7 cellular contexts compared by ENCODE assay signal in the genomic region with DNA sequence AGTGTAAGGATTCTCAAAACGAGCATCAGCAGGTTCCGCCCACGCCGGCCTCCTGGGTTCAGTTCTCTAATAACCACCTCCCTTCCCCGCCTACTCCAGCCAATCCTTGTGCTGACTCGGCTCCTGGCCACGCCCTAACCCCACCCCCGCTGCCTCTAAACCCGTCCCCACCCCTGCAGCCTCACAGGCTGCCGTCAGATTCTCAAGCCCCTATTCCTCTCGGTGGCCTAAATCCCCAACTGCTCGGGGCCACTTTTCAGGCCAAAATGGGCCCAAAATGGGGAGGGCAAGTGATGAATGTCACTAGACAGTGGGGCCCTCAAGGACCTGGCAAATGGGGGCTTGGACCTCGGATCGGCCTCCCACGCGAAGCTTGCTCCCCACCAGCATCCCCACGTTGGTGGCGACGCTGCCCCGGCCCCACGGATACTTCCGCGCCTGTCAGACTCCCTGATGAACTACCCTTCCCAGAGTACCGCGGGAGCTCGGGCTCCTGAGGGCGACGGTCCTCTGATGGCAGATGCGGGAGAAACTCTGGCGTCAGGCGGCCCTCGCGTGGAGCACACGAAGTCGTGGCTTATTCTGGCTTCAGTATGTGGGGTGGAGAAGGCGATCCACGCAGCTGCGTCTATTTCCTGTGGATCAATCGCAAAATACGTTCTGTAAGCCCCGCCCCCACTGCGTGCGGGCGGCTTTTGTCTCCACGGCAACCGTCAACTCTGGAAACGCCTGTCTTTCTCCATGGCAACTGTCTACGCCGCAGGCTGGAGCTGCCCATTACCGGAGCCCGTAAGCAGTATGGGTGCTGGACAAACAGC. TPM values are rescaled to one million over a fixed set of nuclear protein-coding genes. Genes with fewer than 3 reads are reported as not detected.
DNase-seq lines count a peak whose midpoint lies in the region; ATAC-seq lines count a peak whose summit lies in the region.

No MANE protein-coding gene starts in this region.

- ATAC-seq in effector memory CD8-positive, alpha-beta T cell (replicated peaks) = peak; percentile 83

- no peak overlapping the region for H4K8ac ChIP-seq in mesendoderm (ENCODE audit: low read depth, low read length)

- H3K79me2 ChIP-seq in GM23248 (ENCODE audit: insufficient read depth) = no peaks in the 10 kb centered on the region
- no peaks in the 10 kb centered on the region for H3K79me2 ChIP-seq in mesendoderm (ENCODE audit: control insufficient read depth, insufficient read depth, low read length)

- peak overlapping the region; percentile 85 to 91 for H3K4me3 Mint-ChIP-seq in effector memory CD8-positive, alpha-beta T cell

- H2AK5ac ChIP-seq in mesendoderm (ENCODE audit: low read length) = no peak overlapping the region

- H3K9ac ChIP-seq in GM23248 (peak overlapping the region; percentile 95), mesendoderm (ENCODE audit: low read length) (no peak overlapping the region)

- no peak overlapping the region for H3K18ac ChIP-seq in mesendoderm (ENCODE audit: low read length)

- peak overlapping the region; percentile 94 for H2AFZ ChIP-seq in GM23248

- WGBS in GM23248 (ENCODE audit: low coverage in 1 of 2, low lambda C conversion rate in 2 of 2, missing lambda C conversion rate in 2 of 2), 2 experiments = 2% methylated on average over 44 to 51 of the region's 51 CpGs
- WGBS in mesendoderm (ENCODE audit: extremely low coverage, insufficient coverage, low lambda C conversion rate) = no CpG with 5 or more reads among the region's 51 CpGs

- H3K9me2 ChIP-seq in GM23248 (ENCODE audit: insufficient read depth) = no peaks in the 10 kb centered on the region

- H3K27me3 ChIP-seq in GM23248 (replicated peaks; ENCODE audit: insufficient read depth) = no peaks in the 10 kb centered on the region
- no peaks in the 10 kb centered on the region for H3K27me3 ChIP-seq in mesendoderm (ENCODE audit: insufficient read depth, low read length, poor library complexity)

- no peak overlapping the region for H3K23ac ChIP-seq in mesendoderm (ENCODE audit: low read length)

- no peak overlapping the region for H2BK5ac ChIP-seq in mesendoderm (ENCODE audit: low read length)

- H3K27me3 Mint-ChIP-seq in effector memory CD8-positive, alpha-beta T cell = no peaks in the 10 kb centered on the region

- H3K4me1 ChIP-seq in GM23248 (ENCODE audit: insufficient read depth) (no peaks in the 10 kb centered on the region), mesendoderm (ENCODE audit: control insufficient read depth, low read depth, low read length) (no peaks in the 10 kb centered on the region)

- H3K36me3 Mint-ChIP-seq in effector memory CD8-positive, alpha-beta T cell (ENCODE audit: insufficient read depth) = peaks cover 12% of the 10 kb centered on the region

- peak overlapping the region; percentile 2 for H3K56ac ChIP-seq in mesendoderm (ENCODE audit: low read length)

- no peak overlapping the region for H2BK15ac ChIP-seq in mesendoderm (replicated peaks; ENCODE audit: low read depth)

- H4K5ac ChIP-seq in mesendoderm (ENCODE audit: low read length) = no peak overlapping the region

- H3K79me1 ChIP-seq in mesendoderm (ENCODE audit: low read length) = no peaks in the 10 kb centered on the region

- no peak overlapping the region for H2BK120ac ChIP-seq in mesendoderm (ENCODE audit: low read depth, low read length)

- H3K9me3 ChIP-seq in GM23248 (ENCODE audit: low read depth) = no peaks in the 10 kb centered on the region

- H3K4ac ChIP-seq in mesendoderm (ENCODE audit: low read depth, low read length) = no peak overlapping the region

- peak; percentile 97 for DNase-seq in GM23248
- peak; percentile 69 to 80 for DNase-seq in NCI-H524 (lab: John Stamatoyannopoulos, UW)
- DNase-seq in activated CD8-positive, alpha-beta memory T cell treated with anti-CD3 and anti-CD28 coated beads for 4 hours (ENCODE audit: low read depth in 2 of 2) = peak; percentile 75 to 83
- peak; percentile 74 to 80 (median 78) for DNase-seq in effector memory CD8-positive, alpha-beta T cell
- DNase-seq in mesendoderm = peak; percentile 77
- peak; percentile 52 for DNase-seq in stimulated activated CD8-positive, alpha-beta memory T cell treated with anti-CD3 and anti-CD28 coated beads, Interleukin-12 subunit alpha, Interleukin-12 subunit beta, amount 100 ng/mL, for 24 hours (ENCODE audit: extremely low read depth)
- no peak for DNase-seq in OCI-M1 (lab: John Stamatoyannopoulos, UW)

- H3K36me3 ChIP-seq in GM23248 (ENCODE audit: low read depth) (peaks cover 2% of the 10 kb centered on the region; the same call in 1 of the 2 replicates), mesendoderm (ENCODE audit: control insufficient read depth, insufficient read depth, low read length) (peaks cover 11% of the 10 kb centered on the region)

- H3K4me2 ChIP-seq in GM23248 (ENCODE audit: unreplicated experiment) = peak overlapping the region; percentile 95
- peak overlapping the region; percentile 16 for H3K4me2 ChIP-seq in mesendoderm (ENCODE audit: low read length)

- in situ Hi-C loops in GM23248 (cut with MboI) = no loop called here

- no peaks in the 10 kb centered on the region for H4K20me1 ChIP-seq in GM23248 (ENCODE audit: insufficient read depth)

- H3K4me1 Mint-ChIP-seq in effector memory CD8-positive, alpha-beta T cell (ENCODE audit: low read depth in 2 of 2) = peaks cover 13% of the 10 kb centered on the region in 2 donors

- peak overlapping the region; percentile 87 to 96 for H3K27ac Mint-ChIP-seq in effector memory CD8-positive, alpha-beta T cell

- no peaks in the 10 kb centered on the region for H3K9me3 Mint-ChIP-seq in effector memory CD8-positive, alpha-beta T cell

- H3F3A ChIP-seq in GM23248 (ENCODE audit: insufficient read depth) = no peaks in the 10 kb centered on the region; the same call in 1 of the 2 replicates

- H3K27ac ChIP-seq in GM23248 (peak overlapping the region; percentile 93), mesendoderm (ENCODE audit: low read depth, low read length) (no peak overlapping the region)

- H3K4me3 ChIP-seq in GM23248 (peak overlapping the region; percentile 86), mesendoderm (ENCODE audit: low read length) (no peak overlapping the region)

RNA-seq across cellular contexts. Expression of gene ZNF473, which starts 24.8 kb away (rescaled TPM):
- total RNA-seq in GM23248 (2014; rRNA removed; shearing (Covaris generic)) = 6.6 and 12.5 TPM in 2 replicates
- polyA plus RNA-seq in GM23248 (2016; fragmentation: Nextera tagmentation; extraction: Ambion mirVana) = 4.5 and 5.0 TPM in 2 replicates
- polyA plus RNA-seq in mesendoderm (2013, experiment 1 of 2) = 5.3 TPM
- polyA plus RNA-seq in mesendoderm (2013, experiment 2 of 2) = 5.4 TPM

RNA-seq across cellular contexts. Expression of gene VRK3, which starts 25.4 kb away (rescaled TPM):
- 25.4 and 45.6 TPM in 2 replicates for total RNA-seq in GM23248 (2014; rRNA removed; shearing (Covaris generic))
- 30.8 and 32.2 TPM in 2 replicates for polyA plus RNA-seq in GM23248 (2016; fragmentation: Nextera tagmentation; extraction: Ambion mirVana)
- polyA plus RNA-seq in mesendoderm (2013, experiment 1 of 2) = 15.1 TPM
- polyA plus RNA-seq in mesendoderm (2013, experiment 2 of 2) = 15.4 TPM
